ENCODE assay signal across 11 cellular contexts in the genomic region with DNA sequence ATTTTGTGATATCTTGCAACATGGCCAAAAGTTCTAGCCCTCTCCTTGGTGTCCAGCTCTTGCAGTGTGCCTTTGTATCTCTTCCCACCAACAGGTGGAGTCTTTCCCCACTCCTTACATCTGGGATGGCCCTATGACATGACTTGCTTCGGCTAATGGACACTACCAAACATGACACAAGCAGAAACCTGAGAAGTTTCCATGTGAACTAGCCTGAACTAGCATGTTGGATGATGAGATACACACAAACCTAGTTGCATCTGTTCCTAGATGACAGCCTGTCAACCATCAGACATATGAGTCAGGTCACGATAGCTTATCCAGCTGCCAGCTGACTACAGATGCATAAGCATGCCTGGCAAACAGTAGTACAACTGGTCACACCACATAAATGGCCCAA.
DNase-seq lines count a peak whose midpoint lies in the region; ATAC-seq and TF ChIP-seq lines count a peak whose summit lies in the region.
"Had no signal": no experiment of that assay in that cellular context is flagged by ENCODE, and none has a peak within 500 bp of the region (broad histone marks: within the 10 kb centered on the region; RNA-seq: fewer than 3 reads in every experiment).

No MANE protein-coding gene starts in this region.

- CTCF ChIA-PET in RWPE1 (lab: Yijun Ruan, JAX) = interaction anchor here (0.6 to 0.9 kb wide), 2 partner anchors 65 to 386 kb away, joined by 3 read pairs; no protein-coding TSS in a partner anchor

- H3K4me3 Mint-ChIP-seq in stimulated activated naive B cell treated with anti-CD40 and anti-IgM and Interleukin-4, amounts not matched to agents 10 μg/mL and 1 μg/mL and 100 μg/mL, for 72 hours = no peak overlapping the region
- H3K4me3 Mint-ChIP-seq: activated T-cell treated with anti-CD3 and anti-CD28 coated beads, Interleukin-2, amount 50 U/mL, for 4 hours; memory B cell had no signal

- H3K4me1 ChIP-seq in left ventricle myocardium inferior = no peaks in the 10 kb centered on the region
- H3K4me1 ChIP-seq: BLaER1 treated with 17β-estradiol and CSF1 and Interleukin-3, amounts not matched to agents 10 nM and 100 nM had no signal

- no peaks in the 10 kb centered on the region for H3K27me3 ChIP-seq in left ventricle myocardium inferior (ENCODE audit: low read depth)

- POLR2A ChIA-PET in RWPE1 (lab: Yijun Ruan, JAX; ENCODE audit: low non-redundant PET) = no interaction called here

- DNase-seq in left ventricle myocardium inferior (no peak), cardiac septum (ENCODE audit: low spot score) (no peak), RWPE1 (ENCODE audit: low spot score) (peak; percentile 6), glomerular visceral epithelial cell (ENCODE audit: extremely low spot score) (peak; percentile 35), MV-4-11 (lab: John Stamatoyannopoulos, UW) (no peak)
- DNase-seq in stimulated activated naive B cell treated with anti-CD40 and anti-IgM and Interleukin-4, amounts not matched to agents 10 μg/mL and 1 μg/mL and 100 μg/mL, for 72 hours = no peak
- DNase-seq in activated T-cell treated with anti-CD3 and anti-CD28 coated beads, Interleukin-2, amount 50 U/mL, for 1 hour = no peak
- DNase-seq: activated T-cell treated with anti-CD3 and anti-CD28 coated beads, Interleukin-2, amount 50 U/mL, for 4 hours had no signal

- TF ChIP-seq CTCF in left ventricle myocardium inferior (IDR thresholded peaks at IDR 0.05; ENCODE audit: borderline replicate concordance) = peak; percentile 45
- TF ChIP-seq CTCF in RWPE1 (conservative IDR thresholded peaks at IDR 0.05; ENCODE audit: low read depth) = no peak

- H3K4me1 Mint-ChIP-seq in stimulated activated naive B cell treated with anti-CD40 and anti-IgM and Interleukin-4, amounts not matched to agents 10 μg/mL and 1 μg/mL and 100 μg/mL, for 72 hours = no peaks in the 10 kb centered on the region
- H3K4me1 Mint-ChIP-seq: memory B cell had no signal

- no peaks in the 10 kb centered on the region for H3K36me3 Mint-ChIP-seq in stimulated activated naive B cell treated with anti-CD40 and anti-IgM and Interleukin-4, amounts not matched to agents 10 μg/mL and 1 μg/mL and 100 μg/mL, for 72 hours
- H3K36me3 Mint-ChIP-seq: memory B cell had no signal

- intact Hi-C loops in left ventricle myocardium inferior (cut with micrococcal nuclease) = no loop called here
- intact Hi-C loops in cardiac septum (cut with DNase I) = loop anchor here (10.0 kb wide), 1 partner anchor 145 kb away; no protein-coding TSS in a partner anchor

- no peaks in the 10 kb centered on the region for H3K9me3 ChIP-seq in left ventricle myocardium inferior (replicated peaks)
- H3K9me3 ChIP-seq: BLaER1 treated with 17β-estradiol and CSF1 and Interleukin-3, amounts not matched to agents 10 nM and 100 nM had no signal

- H3K9me3 Mint-ChIP-seq in stimulated activated naive B cell treated with anti-CD40 and anti-IgM and Interleukin-4, amounts not matched to agents 10 μg/mL and 1 μg/mL and 100 μg/mL, for 72 hours = no peaks in the 10 kb centered on the region
- H3K9me3 Mint-ChIP-seq: activated T-cell treated with anti-CD3 and anti-CD28 coated beads, Interleukin-2, amount 50 U/mL, for 4 hours; memory B cell had no signal

- ATAC-seq in HG03039 (IDR thresholded peaks at IDR 0.05; ENCODE audit: unreplicated experiment) = no peak
- ATAC-seq in stimulated activated naive B cell treated with anti-CD40 and anti-IgM and Interleukin-4, amounts not matched to agents 10 μg/mL and 1 μg/mL and 100 μg/mL, for 72 hours (replicated peaks) = no peak
- ATAC-seq: activated T-cell treated with anti-CD3 and anti-CD28 coated beads, Interleukin-2, amount 50 U/mL, for 4 hours had no signal

- no peak overlapping the region for H3K27ac ChIP-seq in left ventricle myocardium inferior (replicated peaks)
- H3K27ac ChIP-seq in RWPE1 = no peak overlapping the region
- H3K27ac ChIP-seq: BLaER1 treated with 17β-estradiol and CSF1 and Interleukin-3, amounts not matched to agents 10 nM and 100 nM had no signal

- no peak overlapping the region for H3K4me3 ChIP-seq in left ventricle myocardium inferior
- H3K4me3 ChIP-seq: BLaER1 treated with 17β-estradiol and CSF1 and Interleukin-3, amounts not matched to agents 10 nM and 100 nM had no signal

- H3K36me3 ChIP-seq in left ventricle myocardium inferior = no peaks in the 10 kb centered on the region
- H3K36me3 ChIP-seq: BLaER1 treated with 17β-estradiol and CSF1 and Interleukin-3, amounts not matched to agents 10 nM and 100 nM had no signal

- H3K27me3 Mint-ChIP-seq in stimulated activated naive B cell treated with anti-CD40 and anti-IgM and Interleukin-4, amounts not matched to agents 10 μg/mL and 1 μg/mL and 100 μg/mL, for 72 hours = peaks cover 4 to 5% of the 10 kb centered on the region in 2 donors

- H3K27ac Mint-ChIP-seq in stimulated activated naive B cell treated with anti-CD40 and anti-IgM and Interleukin-4, amounts not matched to agents 10 μg/mL and 1 μg/mL and 100 μg/mL, for 72 hours = no peak overlapping the region
- H3K27ac Mint-ChIP-seq: memory B cell had no signal

Comparison
In these comparisons a context has a peak if more than half of its experiments do, and no peak if none do; other contexts are left out.
1. DNase-seq: peak in RWPE1 (single experiment) and glomerular visceral epithelial cell (single experiment); none in left ventricle myocardium inferior (single experiment), cardiac septum (single experiment), stimulated activated naive B cell treated with anti-CD40 and anti-IgM and Interleukin-4, amounts not matched to agents 10 μg/mL and 1 μg/mL and 100 μg/mL, for 72 hours (single experiment), activated T-cell treated with anti-CD3 and anti-CD28 coated beads, Interleukin-2, amount 50 U/mL, for 1 hour (single experiment) and MV-4-11 (single experiment).